Comparison of ENCODE assay signal across 36 cellular contexts in genomic region chr7:128550920-128551319, GRCh38.
"Had no signal": no experiment of that assay in that cellular context is flagged by ENCODE, and none has a peak within 500 bp of the region (broad histone marks: within the 10 kb centered on the region; RNA-seq: fewer than 3 reads in every experiment).

No MANE protein-coding gene starts in this region.

- H3K4me1 ChIP-seq: ascending aorta, Peyer's patch had no signal

- H3K9me3 Mint-ChIP-seq: activated CD4-positive, alpha-beta T cell treated with anti-CD3 and anti-CD28 coated beads, Interleukin-2, amount 10 ng/mL, durations not matched to agents 24 days and 14 days; activated naive CD4-positive, alpha-beta T cell treated with anti-CD3 and anti-CD28 coated beads, Interleukin-2, amount 10 ng/mL, durations not matched to agents 7 days and 5 days; activated T-cell treated with anti-CD3 and anti-CD28 coated beads, Interleukin-2, amount 50 U/mL, for 4 hours; activated T-helper 1 cell treated with anti-CD3 and anti-CD28 coated beads, Interleukin-12 subunit alpha, Interleukin-12 subunit beta, Interleukin-2, Interleukin-4 antibody, amounts not matched to agents 30 ng/mL and 10 ng/mL and 1 ng/mL, durations not matched to agents 14 hours and 24 hours and 36 hours; central memory CD8-positive, alpha-beta T cell; T-cell had no signal

- H3K27ac ChIP-seq: ascending aorta, cardiac muscle cell, Peyer's patch, RWPE1, WERI-Rb-1 had no signal

- H3K27me3 ChIP-seq: ascending aorta, cardiac muscle cell, Peyer's patch had no signal

- H3K4me1 Mint-ChIP-seq: activated naive CD4-positive, alpha-beta T cell treated with anti-CD3 and anti-CD28 coated beads, Interleukin-2, amount 10 ng/mL, durations not matched to agents 7 days and 5 days had no signal

- ATAC-seq: activated T-cell treated with anti-CD3 and anti-CD28 coated beads, Interleukin-2, amount 50 U/mL, for 4 hours; PC-3; Right ventricle myocardium inferior; SK-N-SH treated with all-trans-retinoic acid at 6 μM for 48 hours; T-cell had no signal

- DNase-seq: activated CD4-positive, alpha-beta T cell treated with anti-CD3 and anti-CD28 coated beads for 1 hour; activated CD4-positive, alpha-beta T cell treated with anti-CD3 and anti-CD28 coated beads, Interleukin-2, amount 10 ng/mL, durations not matched to agents 24 days and 14 days; activated CD4-positive, alpha-beta T cell treated with anti-CD3 and anti-CD28 coated beads, Interleukin-2, amount 50 U/mL, for 48 hours; activated CD4-positive, CD25-positive, alpha-beta regulatory T cell; activated CD8-positive, alpha-beta memory T cell treated with anti-CD3 and anti-CD28 coated beads for 24 hours; activated effector memory CD4-positive, alpha-beta T cell treated with Interleukin-2 at 50 U/mL for 16 hours; activated naive CD4-positive, alpha-beta T cell treated with anti-CD3 and anti-CD28 coated beads, Interleukin-2, amount 10 ng/mL, durations not matched to agents 7 days and 5 days; activated T-cell treated with anti-CD3 and anti-CD28 coated beads, Interleukin-2, amount 50 U/mL, for 4 hours; amygdala; Karpas-422; KBM-7; NCI-H1048; NCI-H1417; NCI-H146; NCI-H187; NCI-H2029 treated with DMSO at 0.1 percent for 48 hours; NCI-H2107; NCI-H2171; NCI-H510A; NCI-H526; NCI-H748 treated with DMSO at 0.1 percent for 48 hours; NK-92 treated with Interleukin-12 subunit alpha and Interleukin-12 subunit beta, amount 100 ng/mL, for 24 hours; PC-3; Peyer's patch; SIG-M5; T-cell; T-helper 9 cell; WERI-Rb-1 had no signal

- H3K27ac Mint-ChIP-seq: activated CD4-positive, alpha-beta T cell treated with anti-CD3 and anti-CD28 coated beads, Interleukin-2, amount 10 ng/mL, durations not matched to agents 24 days and 14 days; activated naive CD4-positive, alpha-beta T cell treated with anti-CD3 and anti-CD28 coated beads, Interleukin-2, amount 10 ng/mL, durations not matched to agents 7 days and 5 days; activated naive CD8-positive, alpha-beta T cell; activated T-helper 1 cell treated with anti-CD3 and anti-CD28 coated beads, Interleukin-12 subunit alpha, Interleukin-12 subunit beta, Interleukin-2, Interleukin-4 antibody, amounts not matched to agents 30 ng/mL and 10 ng/mL and 1 ng/mL, durations not matched to agents 14 hours and 24 hours and 36 hours; T-cell had no signal

- H3K36me3 ChIP-seq: cardiac muscle cell had no signal

- H3K9me3 ChIP-seq: ascending aorta, Peyer's patch had no signal

- H3K4me3 Mint-ChIP-seq: activated CD4-positive, alpha-beta T cell treated with anti-CD3 and anti-CD28 coated beads, Interleukin-2, amount 10 ng/mL, durations not matched to agents 24 days and 14 days; activated naive CD4-positive, alpha-beta T cell treated with anti-CD3 and anti-CD28 coated beads, Interleukin-2, amount 10 ng/mL, durations not matched to agents 7 days and 5 days; activated naive CD8-positive, alpha-beta T cell; activated T-cell treated with anti-CD3 and anti-CD28 coated beads, Interleukin-2, amount 50 U/mL, for 4 hours; activated T-helper 1 cell treated with anti-CD3 and anti-CD28 coated beads, Interleukin-12 subunit alpha, Interleukin-12 subunit beta, Interleukin-2, Interleukin-4 antibody, amounts not matched to agents 30 ng/mL and 10 ng/mL and 1 ng/mL, durations not matched to agents 14 hours and 24 hours and 36 hours; central memory CD8-positive, alpha-beta T cell; T-cell had no signal

- H3K36me3 Mint-ChIP-seq: activated naive CD8-positive, alpha-beta T cell had no signal

- H3K4me3 ChIP-seq: ascending aorta, cardiac muscle cell, Peyer's patch had no signal

- H3K27me3 Mint-ChIP-seq: activated CD4-positive, alpha-beta T cell treated with anti-CD3 and anti-CD28 coated beads, Interleukin-2, amount 10 ng/mL, durations not matched to agents 24 days and 14 days; activated naive CD4-positive, alpha-beta T cell treated with anti-CD3 and anti-CD28 coated beads, Interleukin-2, amount 10 ng/mL, durations not matched to agents 7 days and 5 days; activated naive CD8-positive, alpha-beta T cell; central memory CD8-positive, alpha-beta T cell; T-cell had no signal
